8 cellular contexts compared by ENCODE assay signal in genomic region chrX:49878834-49879655, GRCh38. TPM values are rescaled to one million over a fixed set of nuclear protein-coding genes. Genes with fewer than 3 reads are reported as not detected.
DNase-seq lines count a peak whose midpoint lies in the region; ATAC-seq and TF ChIP-seq lines count a peak whose summit lies in the region.

TSS of gene USP27X (plus strand) at chrX:49879484. CDS start at chrX:49880308, 824 bp downstream.

- peak within 1 kb of the TSS; percentile 74 for H3K4me3 Mint-ChIP-seq in activated naive CD8-positive, alpha-beta T cell treated with anti-CD3 and anti-CD28 coated beads, Interleukin-2, amount 50 U/mL, for 24 hours
- H3K4me3 Mint-ChIP-seq in type B pancreatic cell: peak within 1 kb of the TSS; percentile 88

- WGBS in heart left ventricle, 4 donors: 1 to 49% (median 18%) methylated on average over 51 to 60 of the region's 60 CpGs

- H3K4me1 ChIP-seq in heart left ventricle: peaks cover 0 to 8% (median 0%) of the 10 kb centered on the region in 12 donors

- peak within 1 kb of the TSS; percentile 54 for H3K9ac ChIP-seq in SU-DHL-6 (ENCODE audit: low read length)

- H2AFZ ChIP-seq in SU-DHL-6 (ENCODE audit: low read depth, low read length, severe bottlenecking): peak within 1 kb of the TSS; percentile 95

- no peaks in the 10 kb centered on the region for H3K27me3 ChIP-seq in SU-DHL-6 (ENCODE audit: low read length)
- H3K27me3 ChIP-seq in heart left ventricle: peaks cover 0 to 5% (median 0%) of the 10 kb centered on the region in 9 donors

- ATAC-seq in HG02610 (IDR thresholded peaks at IDR 0.05; ENCODE audit: unreplicated experiment) (peak; percentile 96), heart left ventricle (peak; percentile 88 to 94 (median 93))
- ATAC-seq in activated naive CD8-positive, alpha-beta T cell treated with anti-CD3 and anti-CD28 coated beads, Interleukin-2, amount 50 U/mL, for 24 hours: peak; percentile 82

- H3K27ac ChIP-seq in SU-DHL-6 (ENCODE audit: low read depth, low read length) (no peak within 1 kb of the TSS), heart left ventricle (peak within 1 kb of the TSS; percentile 65 to 89 (median 80))

- TF ChIP-seq POLR2A in heart left ventricle (IDR thresholded peaks at IDR 0.05): peak in 1 of 2 donors; percentile 51

- no peaks in the 10 kb centered on the region for H3K27me3 Mint-ChIP-seq in activated naive CD8-positive, alpha-beta T cell treated with anti-CD3 and anti-CD28 coated beads, Interleukin-2, amount 50 U/mL, for 24 hours
- H3K27me3 Mint-ChIP-seq in type B pancreatic cell: no peaks in the 10 kb centered on the region

- H3K4me2 ChIP-seq in SU-DHL-6 (ENCODE audit: low read depth, low read length, poor library complexity, severe bottlenecking): peak within 1 kb of the TSS; percentile 61

- peak within 1 kb of the TSS; percentile 55 for H3K4me3 ChIP-seq in GM12865 (ENCODE audit: low read depth, low read length)
- peak within 1 kb of the TSS; percentile 56 for H3K4me3 ChIP-seq in SU-DHL-6 (ENCODE audit: insufficient read depth, low read length, poor library complexity, severe bottlenecking)
- peak within 1 kb of the TSS; percentile 26 to 85 (median 64) for H3K4me3 ChIP-seq in heart left ventricle

- H3K36me3 ChIP-seq in SU-DHL-6 (ENCODE audit: low read length): no peaks in the 10 kb centered on the region
- no peaks in the 10 kb centered on the region for H3K36me3 ChIP-seq in heart left ventricle

- DNase-seq in GM12865 (ENCODE audit: low read depth): peak; percentile 88
- peak; percentile 50 for DNase-seq in NCI-H1048 (lab: John Stamatoyannopoulos, UW)
- DNase-seq in activated naive CD8-positive, alpha-beta T cell treated with anti-CD3 and anti-CD28 coated beads, Interleukin-2, amount 50 U/mL, for 24 hours: peak; percentile 66
- peak; percentile 74 to 85 (median 80) for DNase-seq in heart left ventricle
- peak; percentile 74 for DNase-seq in pons (ENCODE audit: low spot score)
- DNase-seq in type B pancreatic cell (ENCODE audit: extremely low spot score, unreplicated experiment): peak; percentile 77

- TF ChIP-seq CTCF in GM12865 (IDR thresholded peaks at IDR 0.05; ENCODE audit: insufficient read depth, low read depth, low read length, missing control alignments) (peak; percentile 40), SU-DHL-6 (IDR thresholded peaks at IDR 0.05; ENCODE audit: insufficient read depth, low read length, poor library complexity, severe bottlenecking) (peak; percentile 26), heart left ventricle (IDR thresholded peaks at IDR 0.05) (peak; percentile 27 to 69 (median 48)), type B pancreatic cell (conservative IDR thresholded peaks at IDR 0.05) (peak; percentile 81)

- no peaks in the 10 kb centered on the region for H3K9me3 ChIP-seq in SU-DHL-6 (ENCODE audit: insufficient read depth, low read length)
- H3K9me3 ChIP-seq in heart left ventricle: no peaks in the 10 kb centered on the region

- peak within 1 kb of the TSS; percentile 81 for H3K27ac Mint-ChIP-seq in activated naive CD8-positive, alpha-beta T cell treated with anti-CD3 and anti-CD28 coated beads, Interleukin-2, amount 50 U/mL, for 24 hours
- H3K27ac Mint-ChIP-seq in type B pancreatic cell: peak within 1 kb of the TSS; percentile 82

- intact Hi-C loops in heart left ventricle (cut with DNase I): loop anchor here in 1 of 10 donors (5.0 kb wide), 1 partner anchor 37 kb away; no protein-coding TSS in a partner anchor

- H4K20me1 ChIP-seq in SU-DHL-6 (ENCODE audit: low read depth, low read length): no peaks in the 10 kb centered on the region

- no peaks in the 10 kb centered on the region for H3K9me3 Mint-ChIP-seq in activated naive CD8-positive, alpha-beta T cell treated with anti-CD3 and anti-CD28 coated beads, Interleukin-2, amount 50 U/mL, for 24 hours
- no peaks in the 10 kb centered on the region for H3K9me3 Mint-ChIP-seq in type B pancreatic cell

- H3F3A ChIP-seq in SU-DHL-6 (ENCODE audit: insufficient read depth): 0 out of 2 replicates have a peak, but pooled peaks cover 5% of the 10 kb centered on the region

- no peaks in the 10 kb centered on the region for H3K9me2 ChIP-seq in SU-DHL-6 (replicated peaks; ENCODE audit: insufficient read depth, low read length)

- H3K4me1 Mint-ChIP-seq in activated naive CD8-positive, alpha-beta T cell treated with anti-CD3 and anti-CD28 coated beads, Interleukin-2, amount 50 U/mL, for 24 hours: peaks cover 27% of the 10 kb centered on the region
- peaks cover 4% of the 10 kb centered on the region for H3K4me1 Mint-ChIP-seq in type B pancreatic cell (ENCODE audit: unreplicated experiment)

- H3K36me3 Mint-ChIP-seq in activated naive CD8-positive, alpha-beta T cell treated with anti-CD3 and anti-CD28 coated beads, Interleukin-2, amount 50 U/mL, for 24 hours (ENCODE audit: low read depth): no peaks in the 10 kb centered on the region
- peaks cover 10% of the 10 kb centered on the region for H3K36me3 Mint-ChIP-seq in type B pancreatic cell

- H3K79me2 ChIP-seq in SU-DHL-6 (ENCODE audit: insufficient read depth, low read length): no peaks in the 10 kb centered on the region

RNA-seq across cellular contexts. Expression of gene USP27X, which starts in this region (rescaled TPM):
- total RNA-seq in heart left ventricle: 1 to 10 TPM in 8 of 9 donors, under 1 TPM in 1; 0.67 to 4.3 (median 2.2) TPM
- 1 to 10 TPM; 1.1 to 2.3 TPM for polyA plus RNA-seq in heart left ventricle
- 6.3 and 7.8 TPM in 2 replicates for total RNA-seq in type B pancreatic cell (ENCODE audit: low replicate concordance)

Comparison
In these comparisons a context has a peak if more than half of its experiments do, and no peak if none do; other contexts are left out.
1. CTCF ChIP-seq: peak in every context shown above with its lines; median percentile 81 in type B pancreatic cell; 48 in heart left ventricle; 40 in GM12865; 26 in SU-DHL-6.